12 cellular contexts compared by ENCODE assay signal in the genomic region with DNA sequence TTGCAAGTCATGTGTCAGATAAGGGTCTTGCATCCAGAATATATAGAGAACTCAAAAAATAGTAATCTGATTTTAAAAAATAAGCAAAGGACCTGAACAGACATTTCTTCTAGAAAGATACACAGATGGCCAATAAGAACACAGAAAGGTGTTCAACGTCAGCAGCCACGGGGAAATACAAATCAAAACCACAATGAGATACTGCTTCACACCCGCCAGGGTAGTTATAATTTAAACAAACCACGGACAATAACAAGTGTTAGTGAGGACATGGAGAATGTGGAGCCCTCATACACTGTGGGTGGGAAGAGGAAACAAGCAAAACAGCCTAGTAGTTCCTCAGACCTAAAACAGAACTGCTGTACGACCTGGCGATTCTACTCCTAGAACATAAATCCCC. TPM values are rescaled to one million over a fixed set of nuclear protein-coding genes. Genes with fewer than 3 reads are reported as not detected.
DNase-seq lines count a peak whose midpoint lies in the region; TF ChIP-seq lines count a peak whose summit lies in the region.
"Had no signal": no experiment of that assay in that cellular context is flagged by ENCODE, and none has a peak within 500 bp of the region (broad histone marks: within the 10 kb centered on the region; RNA-seq: fewer than 3 reads in every experiment).

No MANE protein-coding gene starts in this region.

- H3K27ac Mint-ChIP-seq in activated CD4-positive, alpha-beta memory T cell treated with anti-CD3 and anti-CD28 coated beads for 36 hours = peak overlapping the region; percentile 60

- 26 to 34% methylated on average over 6 of the region's 6 CpGs for WGBS in transverse colon (ENCODE audit: low coverage in 1 of 2), 2 donors

- DNase-seq in left ventricle myocardium inferior (no peak), cardiac septum (ENCODE audit: low spot score) (no peak), kidney epithelial cell (ENCODE audit: low read depth) (peak; percentile 14), transverse colon (no peak), anterior cingulate cortex (lab: John Stamatoyannopoulos, UW) (no peak), SKM-1 treated with dmso at 0.1 percent for 144 hours (lab: John Stamatoyannopoulos, UW; ENCODE audit: unreplicated experiment) (no peak), medulla oblongata (ENCODE audit: extremely low spot score) (no peak)
- peak; percentile 42 for DNase-seq in activated CD4-positive, alpha-beta memory T cell treated with anti-CD3 and anti-CD28 coated beads for 36 hours
- DNase-seq: NCI-H69 had no signal

- peaks cover 14% of the 10 kb centered on the region for H3K4me1 ChIP-seq in left ventricle myocardium inferior
- peaks cover 0 to 14% (median 2%) of the 10 kb centered on the region in 4 donors for H3K4me1 ChIP-seq in transverse colon
- H3K4me1 ChIP-seq: BLaER1 had no signal

- H3K27me3 ChIP-seq in left ventricle myocardium inferior (ENCODE audit: low read depth) = peaks cover 32% of the 10 kb centered on the region
- peaks cover 19% of the 10 kb centered on the region for H3K27me3 ChIP-seq in kidney epithelial cell (ENCODE audit: control insufficient read depth, insufficient read depth, low read length)
- peaks cover 20% of the 10 kb centered on the region for H3K27me3 ChIP-seq in transverse colon

- H3K4me3 ChIP-seq in left ventricle myocardium inferior (no peak overlapping the region), kidney epithelial cell (ENCODE audit: low read depth, low read length) (no peak overlapping the region), transverse colon (no peak overlapping the region)
- H3K4me3 ChIP-seq: BLaER1 had no signal

- H3K36me3 ChIP-seq in left ventricle myocardium inferior (no peaks in the 10 kb centered on the region), kidney epithelial cell (ENCODE audit: control insufficient read depth, insufficient read depth, low read length) (no peaks in the 10 kb centered on the region), transverse colon (no peaks in the 10 kb centered on the region)
- H3K36me3 ChIP-seq: BLaER1 had no signal

- intact Hi-C loops in left ventricle myocardium inferior (cut with micrococcal nuclease) = no loop called here
- intact Hi-C loops in cardiac septum (cut with DNase I) = no loop called here
- intact Hi-C loops in activated CD4-positive, alpha-beta memory T cell treated with anti-CD3 and anti-CD28 coated beads for 36 hours (cut with micrococcal nuclease) = loop anchor here (1.0 kb wide), 1 partner anchor 59 kb away; no protein-coding TSS in a partner anchor
- intact Hi-C loops in transverse colon (cut with DNase I; ENCODE audit: low total_unique reads) = loop anchor here (10.0 kb wide), 1 partner anchor 53 kb away; no protein-coding TSS in a partner anchor

- TF ChIP-seq CTCF in left ventricle myocardium inferior (IDR thresholded peaks at IDR 0.05; ENCODE audit: borderline replicate concordance) (no peak), kidney epithelial cell (IDR thresholded peaks at IDR 0.05; ENCODE audit: insufficient read depth, low read length, poor library complexity, severe bottlenecking) (no peak), transverse colon (IDR thresholded peaks at IDR 0.05) (peak in 1 of 5 experiments; percentile 31)

- peaks cover 15% of the 10 kb centered on the region for H3K4me1 Mint-ChIP-seq in activated CD4-positive, alpha-beta memory T cell treated with anti-CD3 and anti-CD28 coated beads for 36 hours (ENCODE audit: low read depth)

- H3K36me3 Mint-ChIP-seq in activated CD4-positive, alpha-beta memory T cell treated with anti-CD3 and anti-CD28 coated beads for 36 hours = no peaks in the 10 kb centered on the region

- peaks cover 5% of the 10 kb centered on the region for H3K27me3 Mint-ChIP-seq in activated CD4-positive, alpha-beta memory T cell treated with anti-CD3 and anti-CD28 coated beads for 36 hours

- CTCF ChIA-PET in activated CD4-positive, alpha-beta memory T cell treated with anti-CD3 and anti-CD28 coated beads for 36 hours (lab: Charles Lee) = no interaction called here

- H3K4me3 Mint-ChIP-seq in activated CD4-positive, alpha-beta memory T cell treated with anti-CD3 and anti-CD28 coated beads for 36 hours = no peak overlapping the region

- in situ Hi-C loops in transverse colon (cut with MboI; ENCODE audit: low pct_ligation_motif_present in 1 of 4, low pct_unique_long_range_greater_than_20kb in 1 of 4, low sequenced_read_pairs in 3 of 4) = no loop called here

- TF ChIP-seq POLR2A in transverse colon (IDR thresholded peaks at IDR 0.05) = no peak

- no peaks in the 10 kb centered on the region for H3K9me3 Mint-ChIP-seq in activated CD4-positive, alpha-beta memory T cell treated with anti-CD3 and anti-CD28 coated beads for 36 hours

- peak overlapping the region; percentile 80 for H3K27ac ChIP-seq in left ventricle myocardium inferior (replicated peaks)
- peak overlapping the region; percentile 55 to 79 (median 73) for H3K27ac ChIP-seq in transverse colon
- H3K27ac ChIP-seq: BLaER1 had no signal

- H3K9me3 ChIP-seq in left ventricle myocardium inferior (replicated peaks) (no peaks in the 10 kb centered on the region), transverse colon (no peaks in the 10 kb centered on the region)
- H3K9me3 ChIP-seq: BLaER1 had no signal

- POLR2A ChIA-PET in activated CD4-positive, alpha-beta memory T cell treated with anti-CD3 and anti-CD28 coated beads for 36 hours (lab: Charles Lee) = no interaction called here

- no peak for TF ChIP-seq EP300 in transverse colon (IDR thresholded peaks at IDR 0.05; ENCODE audit: low read depth)

RNA-seq across cellular contexts. Expression of a gene that starts 26.6 kb away (rescaled TPM):
- total RNA-seq in left ventricle myocardium inferior (120 TPM), cardiac septum (112 TPM), kidney epithelial cell (127 and 142 TPM in 2 replicates), transverse colon (100 to 1,000 TPM in 3 of 4 donors, 10 to 100 TPM in 1; 94.8 to 138 (median 114) TPM)
- 10 to 100 TPM; 67.3 to 70.4 TPM for total RNA-seq in activated CD4-positive, alpha-beta memory T cell treated with anti-CD3 and anti-CD28 coated beads for 36 hours

RNA-seq across cellular contexts. Expression of a gene that starts 31.4 kb away (rescaled TPM):
- total RNA-seq in left ventricle myocardium inferior (0.99 TPM), cardiac septum (1.2 TPM), kidney epithelial cell (not detected in 2 replicates), transverse colon (under 1 TPM in 1 of 4 donors, not detected in 3; 0.16 TPM)
- total RNA-seq in activated CD4-positive, alpha-beta memory T cell treated with anti-CD3 and anti-CD28 coated beads for 36 hours = under 1 TPM; 0.07 to 0.31 TPM
- total RNA-seq: MCF 10A, osteocyte had no signal

RNA-seq across cellular contexts. Expression of a gene that starts 57.5 kb away (rescaled TPM):
- 10.9 TPM for total RNA-seq in left ventricle myocardium inferior
- total RNA-seq in cardiac septum = 5.2 TPM
- 1 to 10 TPM; 7.0 to 9.2 TPM for total RNA-seq in activated CD4-positive, alpha-beta memory T cell treated with anti-CD3 and anti-CD28 coated beads for 36 hours
- 6.0 and 6.6 TPM in 2 replicates for total RNA-seq in kidney epithelial cell
- 1 to 10 TPM in 3 of 4 donors, not detected in 1; 2.2 to 5.7 (median 3.3) TPM for total RNA-seq in transverse colon

Comparison
In these comparisons a context has a peak if more than half of its experiments do, and no peak if none do; other contexts are left out.
1. DNase-seq: peak in activated CD4-positive, alpha-beta memory T cell treated with anti-CD3 and anti-CD28 coated beads for 36 hours (single experiment) and kidney epithelial cell (single experiment); none in left ventricle myocardium inferior (single experiment), cardiac septum (single experiment), transverse colon (single experiment), anterior cingulate cortex (0 of 58), SKM-1 treated with dmso at 0.1 percent for 144 hours (single experiment) and medulla oblongata (single experiment).
2. intact Hi-C loops: an anchor here in activated CD4-positive, alpha-beta memory T cell treated with anti-CD3 and anti-CD28 coated beads for 36 hours (1.0 kb wide) and transverse colon (10.0 kb wide); none called in left ventricle myocardium inferior and cardiac septum.